ENCODE assay signal across 29 cellular contexts in genomic region chr22:48600681-48601080, GRCh38.
"Had no signal": no experiment of that assay in that cellular context is flagged by ENCODE, and none has a peak within 500 bp of the region (broad histone marks: within the 10 kb centered on the region; RNA-seq: fewer than 3 reads in every experiment).

No MANE protein-coding gene starts in this region.

- H3K27me3 ChIP-seq: neutrophil, pancreas, right lobe of liver, spleen, suprapubic skin, testis, tibial artery, transverse colon, upper lobe of right lung, uterus had no signal

- DNase-seq: naive B cell; naive thymus-derived CD8-positive, alpha-beta T cell; nephron progenitor cell; pancreas; psoas muscle; right lobe of liver; spleen; stimulated activated CD4-positive, alpha-beta T cell treated with anti-CD3 and anti-CD28 coated beads, Interleukin-12 subunit alpha, Interleukin-12 subunit beta, amount 100 ng/mL, for 4 hours; stimulated activated CD4-positive, alpha-beta T cell treated with anti-CD3 and anti-CD28 coated beads, Interleukin-1b, Interleukin-23, amount 100 ng/mL, for 48 hours; stimulated activated CD4-positive, alpha-beta T cell treated with anti-CD3 and anti-CD28 coated beads, Interleukin-4, amount 100 ng/mL, for 1 hour; stimulated activated CD4-positive, alpha-beta T cell treated with anti-CD3 and anti-CD28 coated beads, Interleukin-4, amount 100 ng/mL, for 4 hours; stimulated activated CD8-positive, alpha-beta memory T cell treated with anti-CD3 and anti-CD28 coated beads, Interleukin-4, amount 100 ng/mL, for 48 hours; stimulated activated naive CD4-positive, alpha-beta T cell; stimulated activated naive CD8-positive, alpha-beta T cell treated with anti-CD3 and anti-CD28 coated beads, Interleukin-15, amount 100 ng/mL, for 72 hours; stimulated activated naive CD8-positive, alpha-beta T cell treated with anti-CD3 and anti-CD28 coated beads, Interleukin-15, Interleukin-2, amounts not matched to agents 100 U/mL and 50 U/mL, for 24 hours; testis; tibial artery; transverse colon; upper lobe of right lung; uterus had no signal

- H3K4me3 Mint-ChIP-seq: naive B cell; naive thymus-derived CD8-positive, alpha-beta T cell; natural killer cell treated with Interleukin-12 subunit alpha and Interleukin-12 subunit beta and Interleukin-15 and Interleukin-18, amount 100 ng/mL, for 72 hours; nephron progenitor cell; neural crest cell; stimulated activated memory B cell treated with anti-CD40 and anti-IgM and Interleukin-4, amounts not matched to agents 10 μg/mL and 1 μg/mL and 100 μg/mL, for 72 hours; stimulated activated naive CD8-positive, alpha-beta T cell treated with anti-CD3 and anti-CD28 coated beads, Interleukin-15, amount 100 ng/mL, for 72 hours; type B pancreatic cell had no signal

- H3K9me3 ChIP-seq: neutrophil, pancreas, right lobe of liver, suprapubic skin, testis, tibial artery, transverse colon, upper lobe of right lung, uterus had no signal

- H3K27ac ChIP-seq: neutrophil, pancreas, psoas muscle, right lobe of liver, skin epidermis, spleen, suprapubic skin, testis, tibial artery, transverse colon, upper lobe of right lung, uterus had no signal

- H3K27me3 Mint-ChIP-seq: naive B cell; naive thymus-derived CD8-positive, alpha-beta T cell; natural killer cell treated with Interleukin-12 subunit alpha and Interleukin-12 subunit beta and Interleukin-15 and Interleukin-18, amount 100 ng/mL, for 72 hours; progenitor cell of endocrine pancreas; stimulated activated memory B cell treated with anti-CD40 and anti-IgM and Interleukin-4, amounts not matched to agents 10 μg/mL and 1 μg/mL and 100 μg/mL, for 72 hours; stimulated activated naive CD8-positive, alpha-beta T cell treated with anti-CD3 and anti-CD28 coated beads, Interleukin-15, amount 100 ng/mL, for 72 hours; type B pancreatic cell had no signal

- ATAC-seq: naive thymus-derived CD8-positive, alpha-beta T cell; natural killer cell treated with Interleukin-12 subunit alpha and Interleukin-12 subunit beta and Interleukin-15 and Interleukin-18, amount 100 ng/mL, for 72 hours; pancreas; psoas muscle; right lobe of liver; stimulated activated memory B cell treated with anti-CD40 and anti-IgM and Interleukin-4, amounts not matched to agents 10 μg/mL and 1 μg/mL and 100 μg/mL, for 72 hours; stimulated activated naive CD8-positive, alpha-beta T cell treated with anti-CD3 and anti-CD28 coated beads, Interleukin-15, amount 100 ng/mL, for 72 hours; stimulated activated naive CD8-positive, alpha-beta T cell treated with anti-CD3 and anti-CD28 coated beads, Interleukin-15, Interleukin-2, amounts not matched to agents 100 U/mL and 50 U/mL, for 24 hours; upper lobe of right lung had no signal

- H3K36me3 ChIP-seq: neutrophil, pancreas, right lobe of liver, spleen, suprapubic skin, tibial artery, transverse colon, upper lobe of right lung, uterus had no signal

- H3K4me2 ChIP-seq: smooth muscle cell had no signal

- H3K36me3 Mint-ChIP-seq: naive thymus-derived CD8-positive, alpha-beta T cell; natural killer cell treated with Interleukin-12 subunit alpha and Interleukin-12 subunit beta and Interleukin-15 and Interleukin-18, amount 100 ng/mL, for 72 hours; stimulated activated memory B cell treated with anti-CD40 and anti-IgM and Interleukin-4, amounts not matched to agents 10 μg/mL and 1 μg/mL and 100 μg/mL, for 72 hours; type B pancreatic cell had no signal

- H3K4me3 ChIP-seq: pancreas, psoas muscle, right lobe of liver, skin epidermis, smooth muscle cell, spleen, suprapubic skin, testis, tibial artery, transverse colon, upper lobe of right lung, uterus had no signal

- H3K4me1 Mint-ChIP-seq: naive thymus-derived CD8-positive, alpha-beta T cell; nephron progenitor cell; stimulated activated memory B cell treated with anti-CD40 and anti-IgM and Interleukin-4, amounts not matched to agents 10 μg/mL and 1 μg/mL and 100 μg/mL, for 72 hours; stimulated activated naive CD8-positive, alpha-beta T cell treated with anti-CD3 and anti-CD28 coated beads, Interleukin-15, amount 100 ng/mL, for 72 hours had no signal

- H3K4me1 ChIP-seq: pancreas, psoas muscle, right lobe of liver, spleen, suprapubic skin, testis, tibial artery, transverse colon, upper lobe of right lung, uterus had no signal

- H3K27ac Mint-ChIP-seq: naive B cell; naive thymus-derived CD8-positive, alpha-beta T cell; natural killer cell treated with Interleukin-12 subunit alpha and Interleukin-12 subunit beta and Interleukin-15 and Interleukin-18, amount 100 ng/mL, for 72 hours; progenitor cell of endocrine pancreas; stimulated activated memory B cell treated with anti-CD40 and anti-IgM and Interleukin-4, amounts not matched to agents 10 μg/mL and 1 μg/mL and 100 μg/mL, for 72 hours; type B pancreatic cell had no signal
